29 cellular contexts compared by ENCODE assay signal in the genomic region with DNA sequence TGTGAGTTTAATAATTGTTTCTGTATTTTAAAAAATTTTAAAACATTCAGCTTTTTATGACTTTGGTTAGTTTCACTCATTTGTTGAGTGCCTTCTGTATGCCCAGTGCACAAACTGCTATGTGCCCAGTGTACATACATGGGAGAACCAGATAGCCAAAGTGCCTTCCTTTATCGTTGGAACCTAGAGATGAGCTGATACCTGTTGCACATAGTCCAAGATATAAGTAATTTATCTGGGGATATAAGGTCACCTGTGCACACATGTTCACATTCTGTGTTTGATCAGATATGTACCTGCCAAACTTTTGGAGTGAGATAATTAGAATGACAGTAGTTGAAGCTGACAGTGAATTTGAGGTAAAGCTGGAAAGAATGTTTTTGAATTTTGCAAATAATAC.
"Had no signal": no experiment of that assay in that cellular context is flagged by ENCODE, and none has a peak within 500 bp of the region (broad histone marks: within the 10 kb centered on the region; RNA-seq: fewer than 3 reads in every experiment).

No MANE protein-coding gene starts in this region.

- H3K4me1 ChIP-seq: SJCRH30 had no signal

- DNase-seq: Kasumi-1, KG1, MM.1S, MV-4-11, NCI-H1092, NCI-H1105, NCI-H1417 treated with DMSO at 0.1 percent for 48 hours, NCI-H1436 treated with DMSO at 0.1 percent for 48 hours, NCI-H1694 treated with DMSO at 0.1 percent for 48 hours, NCI-H187 treated with DMSO at 0.1 percent for 48 hours, NCI-H2029, NCI-H2081, NCI-H2171 treated with DMSO at 0.1 percent for 48 hours, NCI-H2227 treated with DMSO at 0.1 percent for 48 hours, NCI-H345, NCI-H446, NCI-H510A treated with DMSO at 0.1 percent for 48 hours, NCI-H524 treated with DMSO at 0.1 percent for 48 hours, NCI-H526 treated with DMSO at 0.1 percent for 48 hours, NCI-H774, PC-9, SHP77, SIG-M5, SJCRH30 had no signal

- H3K36me3 ChIP-seq: SJCRH30 had no signal

- H3K4me3 ChIP-seq: PC-9, SJCRH30, SK-N-MC had no signal

- H3K27me3 ChIP-seq: SJCRH30 had no signal

- H3K9me3 ChIP-seq: SJCRH30 had no signal

- ATAC-seq: Panc1, Right ventricle myocardium inferior, SK-N-SH treated with all-trans-retinoic acid at 6 μM for 48 hours had no signal

- H3K27ac ChIP-seq: PC-9, RWPE1, SJCRH30, SK-N-MC had no signal
